Comparison of ENCODE assay signal across 8 cellular contexts in genomic region chr6:155549028-155549798, GRCh38.
"Had no signal": no experiment of that assay in that cellular context is flagged by ENCODE, and none has a peak within 500 bp of the region (broad histone marks: within the 10 kb centered on the region; RNA-seq: fewer than 3 reads in every experiment).

No MANE protein-coding gene starts in this region.

- H3K27ac ChIP-seq: HL-60, KMS-11 had no signal

- DNase-seq: GOT3, H9, HCEC 1CT, IMR-90, KBM-7 had no signal

- H3K9ac ChIP-seq: KMS-11 had no signal

- H3K4me2 ChIP-seq: KMS-11 had no signal

- FAIRE-seq: H54 had no signal
